In the genomic region with DNA sequence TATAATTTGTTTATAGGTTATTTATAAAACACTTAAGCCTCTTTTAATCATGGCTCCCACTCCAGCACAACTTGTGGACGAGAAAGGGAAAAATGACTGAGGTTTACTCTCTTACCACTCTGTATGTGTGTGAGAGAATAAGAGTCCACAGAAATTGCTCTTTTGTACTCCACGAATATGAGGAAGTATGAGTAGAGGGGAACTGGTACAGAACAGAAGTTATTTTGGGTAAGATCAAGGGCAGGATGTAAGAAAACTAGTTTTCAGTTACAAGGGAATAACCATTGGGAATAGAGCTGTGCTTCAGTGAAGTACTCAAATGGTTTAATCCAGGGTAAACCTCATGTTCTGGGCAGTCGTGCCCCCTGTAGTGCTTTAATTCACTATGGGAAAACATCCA, we compare ENCODE assay signal across 18 cellular contexts.
DNase-seq lines count a peak whose midpoint lies in the region; ATAC-seq and TF ChIP-seq lines count a peak whose summit lies in the region.
"Had no signal": no experiment of that assay in that cellular context is flagged by ENCODE, and none has a peak within 500 bp of the region (broad histone marks: within the 10 kb centered on the region; RNA-seq: fewer than 3 reads in every experiment).

No MANE protein-coding gene starts in this region.

- H3K4me3 ChIP-seq in GM12865 (ENCODE audit: low read depth, low read length), result no peak overlapping the region
- no peak overlapping the region for H3K4me3 ChIP-seq in dorsolateral prefrontal cortex
- H3K4me3 ChIP-seq: esophagus squamous epithelium, SK-N-MC, testis had no signal

- DNase-seq in GM12865 (ENCODE audit: low read depth), result peak; percentile 17
- DNase-seq in NOMO-1 treated with dmso at 0.1 percent for 144 hours (lab: John Stamatoyannopoulos, UW; ENCODE audit: unreplicated experiment), result peak; percentile 31
- no peak for DNase-seq in dorsolateral prefrontal cortex
- DNase-seq in putamen (ENCODE audit: low spot score), result peak; percentile 11
- DNase-seq: activated CD4-positive, alpha-beta memory T cell treated with anti-CD3 and anti-CD28 coated beads for 36 hours; activated T-cell treated with anti-CD3 and anti-CD28 coated beads, Interleukin-2, amount 50 U/mL, for 4 hours; brain microvascular endothelial cell; DMS53; esophagus squamous epithelium; Karpas-422; NCI-H1694; NCI-H345; occipital lobe; testis had no signal

- peak overlapping the region in 31 of 59 donors; percentile 1 to 68 (median 32) for H3K27ac ChIP-seq in dorsolateral prefrontal cortex
- H3K27ac ChIP-seq: brain microvascular endothelial cell, SK-N-MC, testis had no signal

- ATAC-seq in GM18517 (IDR thresholded peaks at IDR 0.05; ENCODE audit: unreplicated experiment) (no peak), HG03460 (IDR thresholded peaks at IDR 0.05; ENCODE audit: unreplicated experiment) (no peak), GM21381 (IDR thresholded peaks at IDR 0.05; ENCODE audit: unreplicated experiment) (no peak)
- ATAC-seq: activated T-cell treated with anti-CD3 and anti-CD28 coated beads, Interleukin-2, amount 50 U/mL, for 4 hours had no signal

- H3K27me3 ChIP-seq in dorsolateral prefrontal cortex, result no peaks in the 10 kb centered on the region
- H3K27me3 ChIP-seq: brain microvascular endothelial cell, esophagus squamous epithelium, testis had no signal

- TF ChIP-seq CTCF in GM12865 (IDR thresholded peaks at IDR 0.05; ENCODE audit: insufficient read depth, low read depth, low read length, missing control alignments) (no peak), dorsolateral prefrontal cortex (IDR thresholded peaks at IDR 0.05 in 54 of 56, conservative IDR thresholded peaks at IDR 0.05 in 2 of 56; ENCODE audit: low read depth in 1 of 56, partially characterized antibody in 56 of 56) (no peak)

- intact Hi-C loops in dorsolateral prefrontal cortex (cut with DNase I), result loop anchor here in 1 of 2 donors (10.0 kb wide), 1 partner anchor 46 kb away; no protein-coding TSS in a partner anchor

Comparison
In these comparisons a context has a peak if more than half of its experiments do, and no peak if none do; other contexts are left out.
1. DNase-seq: peak in GM12865 (single experiment), NOMO-1 treated with dmso at 0.1 percent for 144 hours (single experiment) and putamen (single experiment); none in dorsolateral prefrontal cortex (0 of 10).